ENCODE assay signal across 8 cellular contexts in genomic region chr9:127921592-127922120, GRCh38. TPM values are rescaled to one million over a fixed set of nuclear protein-coding genes. Genes with fewer than 3 reads are reported as not detected.
A peak's percentile ranks its signal among the peaks of the same experiment; 100 is the strongest.
DNase-seq lines count a peak whose midpoint lies in the region; ATAC-seq and TF ChIP-seq lines count a peak whose summit lies in the region.

No MANE protein-coding gene starts in this region.

- TF ChIP-seq POLR2A in heart left ventricle (IDR thresholded peaks at IDR 0.05): no peak

- peak; percentile 97 for TF ChIP-seq CTCF in C4-2B (conservative IDR thresholded peaks at IDR 0.05)
- TF ChIP-seq CTCF in HFFc6 (IDR thresholded peaks at IDR 0.05): peak; percentile 98
- TF ChIP-seq CTCF in heart left ventricle (IDR thresholded peaks at IDR 0.05): peak; percentile 89 to 99 (median 97)

- H3K36me3 ChIP-seq in SK-N-MC (ENCODE audit: insufficient read depth, low read length): no peaks in the 10 kb centered on the region
- H3K36me3 ChIP-seq in heart left ventricle: no peaks in the 10 kb centered on the region

- peaks cover 77% of the 10 kb centered on the region for H3K4me1 Mint-ChIP-seq in HFFc6 (ENCODE audit: low read depth)
- H3K4me1 Mint-ChIP-seq in activated naive CD8-positive, alpha-beta T cell (ENCODE audit: low read depth): peaks cover 31% of the 10 kb centered on the region

- no peaks in the 10 kb centered on the region; the same call in 1 of the 2 replicates for H3K27me3 Mint-ChIP-seq in HFFc6 (ENCODE audit: insufficient read depth)
- peaks cover 2% of the 10 kb centered on the region for H3K27me3 Mint-ChIP-seq in activated naive CD8-positive, alpha-beta T cell

- H3K36me3 Mint-ChIP-seq in HFFc6 (ENCODE audit: low read depth): peaks cover 5% of the 10 kb centered on the region; the same call in 1 of the 2 replicates
- no peaks in the 10 kb centered on the region for H3K36me3 Mint-ChIP-seq in activated naive CD8-positive, alpha-beta T cell

- H3K9me3 ChIP-seq in SK-N-MC (ENCODE audit: low read depth, low read length) (no peaks in the 10 kb centered on the region), heart left ventricle (no peaks in the 10 kb centered on the region)

- WGBS in heart left ventricle, 4 donors: 0 to 12% (median 8%) methylated on average over 14 to 45 of the region's 45 CpGs

- H3K27ac ChIP-seq in C4-2B (no peak overlapping the region), SK-N-MC (no peak overlapping the region), heart left ventricle (no peak overlapping the region)

- peaks cover 4 to 47% (median 28%) of the 10 kb centered on the region in 12 donors for H3K4me1 ChIP-seq in heart left ventricle

- intact Hi-C loops in heart left ventricle (cut with DNase I): loop anchor here (1.0 to 10.0 kb wide), 13 partner anchors 134 to 419 kb away; partner anchors contain the start of genes CDK9 (in 4 of the 10) and TOR2A (in 4 of the 10)

- no peaks in the 10 kb centered on the region for H3K9me3 Mint-ChIP-seq in HFFc6
- no peaks in the 10 kb centered on the region for H3K9me3 Mint-ChIP-seq in activated naive CD8-positive, alpha-beta T cell (ENCODE audit: low read depth)

- no peak overlapping the region for H3K9ac ChIP-seq in SK-N-MC (ENCODE audit: insufficient read length)

- no peak for DNase-seq in HFFc6
- DNase-seq in SK-N-MC (ENCODE audit: low read depth, low spot score): no peak
- peak; percentile 67 to 89 (median 74) for DNase-seq in heart left ventricle
- no peak for DNase-seq in skeletal muscle cell (ENCODE audit: low read depth)
- no peak for DNase-seq in SW480 (ENCODE audit: low spot score)

- peaks cover 4 to 23% (median 11%) of the 10 kb centered on the region in 9 donors for H3K27me3 ChIP-seq in heart left ventricle

- peak overlapping the region; percentile 26; the same call in 1 of the 2 replicates for H3K4me3 Mint-ChIP-seq in HFFc6
- H3K4me3 Mint-ChIP-seq in activated naive CD8-positive, alpha-beta T cell: peak overlapping the region; percentile 20

- peak overlapping the region; percentile 40; the same call in 1 of the 2 replicates for H3K27ac Mint-ChIP-seq in HFFc6
- no peak overlapping the region for H3K27ac Mint-ChIP-seq in activated naive CD8-positive, alpha-beta T cell

- H3K4me3 ChIP-seq in SK-N-MC: peak overlapping the region; percentile 55
- H3K4me3 ChIP-seq in heart left ventricle: peak overlapping the region in 8 of 12 donors; percentile 26 to 43 (median 32)
- peak overlapping the region; percentile 5 for H3K4me3 ChIP-seq in skeletal muscle cell (ENCODE audit: low read depth, low read length)

- ATAC-seq in heart left ventricle (peak; percentile 8 to 30 (median 26)), HG02884 (IDR thresholded peaks at IDR 0.05; ENCODE audit: unreplicated experiment) (no peak)

RNA-seq across cellular contexts. Expression of gene ST6GALNAC4, which starts 4.8 kb away (rescaled TPM):
- total RNA-seq in HFFc6 (2021; fragmentation: NEBNext Ultra II Directional; extraction: Animal tissue kit (Norgen Biotek cat#: 25700)): 10 to 100 TPM; 22.9 to 33.4 (median 27.7) TPM
- total RNA-seq in heart left ventricle: 10 to 100 TPM; 28.3 to 66.1 (median 42.6) TPM
- polyA plus RNA-seq in heart left ventricle: 10 to 100 TPM; 17.0 to 72.0 TPM

RNA-seq across cellular contexts. Expression of gene PIP5KL1, which starts 8.9 kb away (rescaled TPM):
- 1 to 10 TPM; 1.7 to 3.1 (median 2.1) TPM for total RNA-seq in HFFc6 (2021; fragmentation: NEBNext Ultra II Directional; extraction: Animal tissue kit (Norgen Biotek cat#: 25700))
- total RNA-seq in heart left ventricle: under 1 TPM in 7 of 9 donors, not detected in 2; 0.33 to 0.77 (median 0.51) TPM
- polyA plus RNA-seq in heart left ventricle: under 1 TPM; 0.12 to 0.15 TPM

RNA-seq across cellular contexts. Expression of gene DPM2, which starts 16.0 kb away (rescaled TPM):
- total RNA-seq in HFFc6 (2021; fragmentation: NEBNext Ultra II Directional; extraction: Animal tissue kit (Norgen Biotek cat#: 25700)): 10 to 100 TPM; 42.5 to 49.6 (median 47.1) TPM
- total RNA-seq in heart left ventricle: 10 to 100 TPM in 7 of 9 donors, 1 to 10 TPM in 2; 7.2 to 19.5 (median 11.7) TPM
- polyA plus RNA-seq in heart left ventricle: 10 to 100 TPM; 15.3 to 31.7 TPM

RNA-seq across cellular contexts. Expression of gene ST6GALNAC6, which starts 22.3 kb away (rescaled TPM):
- 10 to 100 TPM; 29.3 to 40.6 (median 34.2) TPM for total RNA-seq in HFFc6 (2021; fragmentation: NEBNext Ultra II Directional; extraction: Animal tissue kit (Norgen Biotek cat#: 25700))
- total RNA-seq in heart left ventricle: 10 to 100 TPM; 28.4 to 75.9 (median 45.6) TPM
- polyA plus RNA-seq in heart left ventricle: 10 to 100 TPM; 35.7 to 37.5 TPM

RNA-seq across cellular contexts. Expression of gene AK1, which starts 44.2 kb away (rescaled TPM):
- total RNA-seq in HFFc6 (2021; fragmentation: NEBNext Ultra II Directional; extraction: Animal tissue kit (Norgen Biotek cat#: 25700)): 100 to 1,000 TPM; 109 to 130 (median 124) TPM
- total RNA-seq in heart left ventricle: 100 to 1,000 TPM; 415 to 810 (median 586) TPM
- polyA plus RNA-seq in heart left ventricle: 1,000 to 10,000 TPM in 1 of 2 donors, 100 to 1,000 TPM in 1; 312 to 1,060 TPM

Comparison
In these comparisons a context has a peak if more than half of its experiments do, and no peak if none do; other contexts are left out.
1. DNase-seq: peak in heart left ventricle (5 of 5); none in HFFc6 (single experiment), SK-N-MC (single experiment), skeletal muscle cell (single experiment) and SW480 (single experiment).
2. H3K4me3 ChIP-seq: peak in every context shown above with its lines; median percentile 55 in SK-N-MC; 32 in heart left ventricle; 5 in skeletal muscle cell.
3. Peak in every context shown above with its lines, with median percentiles within 50 percentile points of each other: CTCF ChIP-seq.